ENCODE assay signal across 18 cellular contexts in genomic region chr1:21220815-21221214, GRCh38. TPM values are rescaled to one million over a fixed set of nuclear protein-coding genes. Genes with fewer than 3 reads are reported as not detected.
DNase-seq lines count a peak whose midpoint lies in the region; ATAC-seq, FAIRE-seq and TF ChIP-seq lines count a peak whose summit lies in the region.
"Had no signal": no experiment of that assay in that cellular context is flagged by ENCODE, and none has a peak within 500 bp of the region (broad histone marks: within the 10 kb centered on the region; RNA-seq: fewer than 3 reads in every experiment).

No MANE protein-coding gene starts in this region.

- H3K4me3 ChIP-seq in bronchial epithelial cell (ENCODE audit: low read depth, low read length) = no peak overlapping the region
- H3K4me3 ChIP-seq: heart right ventricle had no signal

- peaks cover 63% of the 10 kb centered on the region in 2 donors for H3K36me3 Mint-ChIP-seq in stimulated activated naive B cell treated with anti-CD40 and anti-IgM and Interleukin-4, amounts not matched to agents 10 μg/mL and 1 μg/mL and 100 μg/mL, for 72 hours

- H3K4me1 Mint-ChIP-seq in stimulated activated naive B cell treated with anti-CD40 and anti-IgM and Interleukin-4, amounts not matched to agents 10 μg/mL and 1 μg/mL and 100 μg/mL, for 72 hours = peaks cover 13 to 19% of the 10 kb centered on the region in 2 donors
- H3K4me1 Mint-ChIP-seq: activated naive CD8-positive, alpha-beta T cell treated with anti-CD3 and anti-CD28 coated beads for 36 hours had no signal

- no peak for TF ChIP-seq CTCF in bronchial epithelial cell (IDR thresholded peaks at IDR 0.05; ENCODE audit: insufficient read depth, low read length, severe bottlenecking)

- H3K9me3 Mint-ChIP-seq in stimulated activated naive B cell treated with anti-CD40 and anti-IgM and Interleukin-4, amounts not matched to agents 10 μg/mL and 1 μg/mL and 100 μg/mL, for 72 hours = no peaks in the 10 kb centered on the region
- H3K9me3 Mint-ChIP-seq: activated naive CD8-positive, alpha-beta T cell treated with anti-CD3 and anti-CD28 coated beads for 36 hours; nephron progenitor cell; T-helper 2 cell treated with Interferon-gamma antibody and Interleukin-4, amounts not matched to agents 5 μg/mL and 100 μg/mL, for 36 hours had no signal

- ATAC-seq in left lobe of liver (peak; percentile 56), HG02623 (IDR thresholded peaks at IDR 0.05; ENCODE audit: unreplicated experiment) (no peak)
- no peak for ATAC-seq in stimulated activated naive B cell treated with anti-CD40 and anti-IgM and Interleukin-4, amounts not matched to agents 10 μg/mL and 1 μg/mL and 100 μg/mL, for 72 hours (replicated peaks)
- ATAC-seq: left colon had no signal

- H3K27me3 Mint-ChIP-seq in stimulated activated naive B cell treated with anti-CD40 and anti-IgM and Interleukin-4, amounts not matched to agents 10 μg/mL and 1 μg/mL and 100 μg/mL, for 72 hours = no peaks in the 10 kb centered on the region
- H3K27me3 Mint-ChIP-seq: activated naive CD8-positive, alpha-beta T cell treated with anti-CD3 and anti-CD28 coated beads for 36 hours had no signal

- peak; percentile 49 for DNase-seq in DMS153 treated with DMSO at 0.1 percent for 48 hours (lab: John Stamatoyannopoulos, UW; ENCODE audit: unreplicated experiment)
- DNase-seq in NCI-H1694 treated with DMSO at 0.1 percent for 48 hours (lab: John Stamatoyannopoulos, UW) = peak; percentile 29
- no peak for DNase-seq in bronchial epithelial cell (ENCODE audit: low read depth)
- no peak for DNase-seq in left lobe of liver (ENCODE audit: low spot score)
- DNase-seq in activated effector memory CD4-positive, alpha-beta T cell treated with anti-CD3 and anti-CD28 coated beads, Interleukin-2, amount 50 U/mL, for 16 hours = no peak
- DNase-seq in A172 (ENCODE audit: low spot score) = no peak
- no peak for DNase-seq in stimulated activated naive B cell treated with anti-CD40 and anti-IgM and Interleukin-4, amounts not matched to agents 10 μg/mL and 1 μg/mL and 100 μg/mL, for 72 hours
- DNase-seq: activated CD4-positive, alpha-beta T cell treated with anti-CD3 and anti-CD28 coated beads for 4 hours; activated naive CD8-positive, alpha-beta T cell treated with anti-CD3 and anti-CD28 coated beads for 36 hours; activated T-cell treated with anti-CD3 and anti-CD28 coated beads, Interleukin-2, amount 50 U/mL, for 1 hour; central memory CD4-positive, alpha-beta T cell; heart right ventricle; left colon; NCI-H748 treated with DMSO at 0.1 percent for 48 hours; nephron progenitor cell; trophoblast cell had no signal

- no peaks in the 10 kb centered on the region for H3K27me3 ChIP-seq in bronchial epithelial cell (ENCODE audit: control insufficient read depth, insufficient read depth, low read length)
- H3K27me3 ChIP-seq: heart right ventricle had no signal

- H3K36me3 ChIP-seq in bronchial epithelial cell (ENCODE audit: control insufficient read depth, insufficient read depth, low read length) = peaks cover 9% of the 10 kb centered on the region

- FAIRE-seq in bronchial epithelial cell (lab: Jason Lieb, UNC) = peak; percentile 64

- H3K4me3 Mint-ChIP-seq in stimulated activated naive B cell treated with anti-CD40 and anti-IgM and Interleukin-4, amounts not matched to agents 10 μg/mL and 1 μg/mL and 100 μg/mL, for 72 hours = no peak overlapping the region
- H3K4me3 Mint-ChIP-seq: activated naive CD8-positive, alpha-beta T cell treated with anti-CD3 and anti-CD28 coated beads for 36 hours; nephron progenitor cell; T-helper 2 cell treated with Interferon-gamma antibody and Interleukin-4, amounts not matched to agents 5 μg/mL and 100 μg/mL, for 36 hours had no signal

- no peak overlapping the region for H3K27ac Mint-ChIP-seq in stimulated activated naive B cell treated with anti-CD40 and anti-IgM and Interleukin-4, amounts not matched to agents 10 μg/mL and 1 μg/mL and 100 μg/mL, for 72 hours
- H3K27ac Mint-ChIP-seq: activated naive CD8-positive, alpha-beta T cell treated with anti-CD3 and anti-CD28 coated beads for 36 hours; nephron progenitor cell; T-helper 2 cell treated with Interferon-gamma antibody and Interleukin-4, amounts not matched to agents 5 μg/mL and 100 μg/mL, for 36 hours had no signal

RNA-seq across cellular contexts. Expression of gene EIF4G3, which starts 44.1 kb away (rescaled TPM):
- total RNA-seq in bronchial epithelial cell (20.5 and 28.2 TPM in 2 replicates), left lobe of liver (17.1 TPM)
- total RNA-seq in A172 (2014; rRNA removed; shearing (Covaris generic)) = 16.5 and 23.2 TPM in 2 replicates

Comparison
In these comparisons a context has a peak if more than half of its experiments do, and no peak if none do; other contexts are left out.
1. DNase-seq: peak in DMS153 treated with DMSO at 0.1 percent for 48 hours (single experiment) and NCI-H1694 treated with DMSO at 0.1 percent for 48 hours (single experiment); none in bronchial epithelial cell (single experiment), left lobe of liver (single experiment), activated effector memory CD4-positive, alpha-beta T cell treated with anti-CD3 and anti-CD28 coated beads, Interleukin-2, amount 50 U/mL, for 16 hours (single experiment), A172 (single experiment) and stimulated activated naive B cell treated with anti-CD40 and anti-IgM and Interleukin-4, amounts not matched to agents 10 μg/mL and 1 μg/mL and 100 μg/mL, for 72 hours (single experiment).